ENCODE assay signal across 8 cellular contexts in the genomic region with DNA sequence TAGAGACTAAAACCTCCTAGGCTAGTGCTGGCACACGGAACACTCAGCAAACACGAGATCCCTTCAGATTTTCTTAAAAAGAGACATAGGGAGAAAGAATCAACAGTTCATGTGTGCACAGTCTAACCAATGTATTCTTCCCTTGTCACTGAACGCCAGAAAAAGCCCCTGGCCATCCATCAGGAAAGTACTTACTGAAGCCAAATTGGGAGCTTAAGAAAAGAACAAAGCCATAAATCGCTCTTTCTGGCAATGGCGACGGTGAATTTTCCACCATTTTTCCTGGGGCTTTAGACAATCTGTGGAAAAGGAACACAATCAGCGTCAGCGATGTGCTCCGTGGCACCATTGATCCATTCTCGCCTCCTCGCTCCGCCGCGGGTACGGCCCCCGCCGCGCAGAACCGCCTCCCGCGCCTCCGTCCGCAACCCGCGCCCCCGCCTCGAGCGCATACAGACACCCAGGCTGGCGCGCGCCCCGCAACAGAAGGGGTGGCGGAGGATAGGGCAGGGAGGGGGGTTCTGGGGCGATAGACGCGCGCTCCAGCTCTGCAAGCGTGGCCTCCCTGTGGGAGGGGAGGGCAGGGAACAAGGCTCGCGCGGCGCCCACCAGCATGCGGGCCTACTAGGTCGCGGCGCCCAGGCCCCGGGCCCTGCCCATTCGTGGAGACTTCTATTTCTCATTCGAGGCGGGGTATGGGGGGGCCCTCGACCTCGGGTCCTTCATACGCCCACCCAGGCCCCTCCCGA. TPM values are rescaled to one million over a fixed set of nuclear protein-coding genes. Genes with fewer than 3 reads are reported as not detected.
DNase-seq lines count a peak whose midpoint lies in the region; ATAC-seq and TF ChIP-seq lines count a peak whose summit lies in the region.

No MANE protein-coding gene starts in this region.

- H3K4me1 Mint-ChIP-seq in progenitor cell of endocrine pancreas (ENCODE audit: low read depth): peaks cover 27% of the 10 kb centered on the region

- H3K9me3 Mint-ChIP-seq in progenitor cell of endocrine pancreas (ENCODE audit: low read depth): no peaks in the 10 kb centered on the region

- no peaks in the 10 kb centered on the region for H3K9me3 ChIP-seq in Panc1 (ENCODE audit: control insufficient read depth, insufficient read depth, low read depth, low read length)

- H3K27ac ChIP-seq in Panc1 (ENCODE audit: low read length) (peak overlapping the region; percentile 97), angular gyrus (ENCODE audit: low read depth, low read length) (peak overlapping the region; percentile 99)

- no peaks in the 10 kb centered on the region; the same call in 1 of the 2 replicates for H3K36me3 ChIP-seq in Panc1 (ENCODE audit: control insufficient read depth, insufficient read depth, low read length)

- peak; percentile 48 for DNase-seq in DMS114 treated with DMSO at 0.1 percent for 48 hours (lab: John Stamatoyannopoulos, UW; ENCODE audit: unreplicated experiment)
- peak; percentile 28 for DNase-seq in HS-5 (ENCODE audit: low read depth)
- no peak for DNase-seq in Panc1 (ENCODE audit: low read depth, low spot score)
- peak; percentile 92 for DNase-seq in left ventricle myocardium superior
- no peak for DNase-seq in progenitor cell of endocrine pancreas (ENCODE audit: low spot score, unreplicated experiment)
- DNase-seq in NAMALWA (ENCODE audit: low spot score): no peak

- POLR2A ChIA-PET in Panc1 (lab: Charles Lee): no interaction called here

- CTCF ChIA-PET in Panc1 (lab: Charles Lee): no interaction called here

- no TSS peak for BruUV-seq in Panc1 (replicated peaks; lab: Mats Ljungman, UMichigan)

- TF ChIP-seq CTCF in Panc1 (IDR thresholded peaks at IDR 0.05) (no peak), progenitor cell of endocrine pancreas (IDR thresholded peaks at IDR 0.05; ENCODE audit: unreplicated experiment) (no peak)

- H3K4me1 ChIP-seq in Panc1 (ENCODE audit: control insufficient read depth, insufficient read depth, low read length): peaks cover 11% of the 10 kb centered on the region; the same call in 1 of the 2 replicates

- peak overlapping the region; percentile 82 to 89 for H3K4me3 ChIP-seq in Panc1 (ENCODE audit: low read depth in 2 of 2, low read length in 2 of 2)

- H3K27ac Mint-ChIP-seq in progenitor cell of endocrine pancreas: peak overlapping the region; percentile 97

- H3K27me3 Mint-ChIP-seq in progenitor cell of endocrine pancreas: no peaks in the 10 kb centered on the region

- in situ Hi-C loops in Panc1 (cut with HindIII; ENCODE audit: low pct_unique_long_range_greater_than_20kb, low sequenced_read_pairs): no loop called here

- intact Hi-C loops in Panc1 (cut with micrococcal nuclease; ENCODE audit: unreplicated experiment): loop anchor here (10.0 kb wide), 1 partner anchor 58 kb away; no protein-coding TSS in a partner anchor
- intact Hi-C loops in left ventricle myocardium superior (cut with micrococcal nuclease): no loop called here

- no peaks in the 10 kb centered on the region for H3K27me3 ChIP-seq in Panc1 (ENCODE audit: control insufficient read depth, insufficient read depth, low read length)

- H3K36me3 Mint-ChIP-seq in progenitor cell of endocrine pancreas (ENCODE audit: insufficient read depth): peaks cover 10% of the 10 kb centered on the region

- ATAC-seq in GM21390 (IDR thresholded peaks at IDR 0.05; ENCODE audit: unreplicated experiment): peak; percentile 41
- ATAC-seq in Panc1: peak; percentile 80
- ATAC-seq in left ventricle myocardium superior: peak; percentile 81

- peak overlapping the region; percentile 77 for H3K4me3 Mint-ChIP-seq in progenitor cell of endocrine pancreas (ENCODE audit: low read depth)

RNA-seq across cellular contexts. Expression of a gene that starts 0.5 kb away (rescaled TPM):
- total RNA-seq in Panc1 (2021; ENCODE audit: unreplicated experiment) (16.1 TPM), left ventricle myocardium superior (36.8 TPM), progenitor cell of endocrine pancreas (16.7 and 17.8 TPM in 2 replicates)
- polyA plus RNA-seq in Panc1 (2012; ENCODE audit: insufficient read length): 7.9 TPM

RNA-seq across cellular contexts. Expression of a gene that starts 0.6 kb away (rescaled TPM):
- total RNA-seq in Panc1 (2021; ENCODE audit: unreplicated experiment): 83.0 TPM
- polyA plus RNA-seq in Panc1 (2012; ENCODE audit: insufficient read length): 40.7 TPM
- total RNA-seq in left ventricle myocardium superior: 37.0 TPM
- total RNA-seq in progenitor cell of endocrine pancreas: 255 and 281 TPM in 2 replicates

Comparison
In these comparisons a context has a peak if more than half of its experiments do, and no peak if none do; other contexts are left out.
1. DNase-seq: peak in DMS114 treated with DMSO at 0.1 percent for 48 hours (single experiment), HS-5 (single experiment) and left ventricle myocardium superior (single experiment); none in Panc1 (single experiment), progenitor cell of endocrine pancreas (single experiment) and NAMALWA (single experiment).
2. Peak in every context shown above with its lines, with median percentiles within 50 percentile points of each other: ATAC-seq.